Comparison of ENCODE assay signal across 1 cellular context in genomic region chr22:20951932-20952380, GRCh38.
TF ChIP-seq lines count a peak whose summit lies in the region.

No MANE protein-coding gene starts in this region.

TF ChIP-seq in HepG2, 621 proteins besides CTCF, POLR2A, EP300 and RAD21 (continued from another document and continues in another):
- TF ChIP-seq HOXA5 (CRISPR knock-in tag; IDR thresholded peaks at IDR 0.05) (0 out of 2 replicates have a peak, but pooled peaks have one; percentile 40), SNRNP70 (IDR thresholded peaks at IDR 0.05; ENCODE audit: low read depth, low read length) (no peak), PHF8 (CRISPR knock-in tag; IDR thresholded peaks at IDR 0.05) (no peak), ZNF260 (CRISPR knock-in tag; IDR thresholded peaks at IDR 0.05; ENCODE audit: borderline replicate concordance, low read depth) (no peak), TBP (CRISPR knock-in tag; IDR thresholded peaks at IDR 0.05) (no peak), ZNF768 (CRISPR knock-in tag; IDR thresholded peaks at IDR 0.05) (no peak), JUNB (CRISPR knock-in tag; IDR thresholded peaks at IDR 0.05; ENCODE audit: borderline replicate concordance) (no peak), CEBPZ (IDR thresholded peaks at IDR 0.05; ENCODE audit: low read length) (no peak), ZNF776 (CRISPR knock-in tag; IDR thresholded peaks at IDR 0.05) (no peak), TSC22D2 (CRISPR knock-in tag; IDR thresholded peaks at IDR 0.05; ENCODE audit: borderline replicate concordance) (no peak), CBFB (CRISPR knock-in tag; IDR thresholded peaks at IDR 0.05) (no peak), CREM (IDR thresholded peaks at IDR 0.05) (peak; percentile 43; the same call in 1 of the 2 replicates), CREM (CRISPR knock-in tag; IDR thresholded peaks at IDR 0.05) (no peak), ZNF724P (CRISPR knock-in tag; IDR thresholded peaks at IDR 0.05; ENCODE audit: borderline replicate concordance) (no peak), TBL1XR1 (IDR thresholded peaks at IDR 0.05; ENCODE audit: borderline replicate concordance, low read length, partially characterized antibody) (no peak), PPARG (CRISPR knock-in tag; conservative IDR thresholded peaks at IDR 0.05) (no peak), ZNF567 (CRISPR knock-in tag; IDR thresholded peaks at IDR 0.05; ENCODE audit: borderline replicate concordance) (no peak), TEF (CRISPR knock-in tag; IDR thresholded peaks at IDR 0.05) (no peak), TEAD3 (CRISPR knock-in tag; optimal IDR thresholded peaks at IDR 0.05; ENCODE audit: borderline replicate concordance) (peak; percentile 49), MTF1 (CRISPR knock-in tag; IDR thresholded peaks at IDR 0.05) (no peak), RARG (CRISPR knock-in tag; IDR thresholded peaks at IDR 0.05; ENCODE audit: low read depth) (no peak), GRHL1 (CRISPR knock-in tag; conservative IDR thresholded peaks at IDR 0.05) (no peak), PBX2 (CRISPR knock-in tag; IDR thresholded peaks at IDR 0.05) (no peak), ZNF781 (CRISPR knock-in tag; IDR thresholded peaks at IDR 0.05; ENCODE audit: borderline replicate concordance, not compliant biosample characterization) (no peak), ZBTB7B (CRISPR knock-in tag; IDR thresholded peaks at IDR 0.05) (0 out of 2 replicates have a peak, but pooled peaks have one; percentile 10), ZSCAN25 (CRISPR knock-in tag; IDR thresholded peaks at IDR 0.05) (no peak), ZNF3 (CRISPR knock-in tag; IDR thresholded peaks at IDR 0.05) (no peak), GPN1 (CRISPR knock-in tag; IDR thresholded peaks at IDR 0.05; ENCODE audit: borderline replicate concordance) (no peak), SP4 (CRISPR knock-in tag; IDR thresholded peaks at IDR 0.05) (no peak; the same call in 1 of the 2 replicates), HNF4G (IDR thresholded peaks at IDR 0.05; ENCODE audit: borderline replicate concordance, low read depth, low read length) (peak; percentile 50; the same call in 1 of the 2 replicates), HNF4G (CRISPR knock-in tag; IDR thresholded peaks at IDR 0.05; ENCODE audit: borderline replicate concordance, low read depth) (no peak), ZBTB33 (CRISPR knock-in tag; IDR thresholded peaks at IDR 0.05) (no peak), DMTF1 (CRISPR knock-in tag; IDR thresholded peaks at IDR 0.05) (no peak), SOX13 (IDR thresholded peaks at IDR 0.05) (no peak), SOX13 (CRISPR knock-in tag; conservative IDR thresholded peaks at IDR 0.05 in 1 of 2, IDR thresholded peaks at IDR 0.05 in 1 of 2) (no peak), ZNF674 (CRISPR knock-in tag; IDR thresholded peaks at IDR 0.05; ENCODE audit: low read depth) (no peak), NCOA1 (CRISPR knock-in tag; IDR thresholded peaks at IDR 0.05) (no peak), ATF1 (CRISPR knock-in tag; IDR thresholded peaks at IDR 0.05) (no peak; the same call in 1 of the 2 replicates), ATF4 (CRISPR knock-in tag; IDR thresholded peaks at IDR 0.05) (no peak), PTBP1 (IDR thresholded peaks at IDR 0.05; ENCODE audit: low read depth, low read length, poor library complexity, severe bottlenecking) (no peak), ZNF891 (CRISPR knock-in tag; IDR thresholded peaks at IDR 0.05) (no peak), TCF7 (IDR thresholded peaks at IDR 0.05; ENCODE audit: low read depth) (no peak), EZH2 (conservative IDR thresholded peaks at IDR 0.05; ENCODE audit: low read depth, low read length) (no peak), ZNF530 (CRISPR knock-in tag; IDR thresholded peaks at IDR 0.05; ENCODE audit: low read depth) (no peak), ZHX2 (IDR thresholded peaks at IDR 0.05; ENCODE audit: low read depth) (no peak), ZHX2 (CRISPR knock-in tag; IDR thresholded peaks at IDR 0.05; ENCODE audit: borderline replicate concordance) (no peak), THAP7 (CRISPR knock-in tag; IDR thresholded peaks at IDR 0.05) (no peak), ERF (CRISPR knock-in tag; IDR thresholded peaks at IDR 0.05) (no peak), ZKSCAN8 (CRISPR knock-in tag; IDR thresholded peaks at IDR 0.05; ENCODE audit: borderline replicate concordance) (no peak), ZNF230 (CRISPR knock-in tag; IDR thresholded peaks at IDR 0.05) (no peak)
